ENCODE assay signal across 27 cellular contexts in genomic region chr6:152068622-152069261, GRCh38.
A peak's percentile ranks its signal among the peaks of the same experiment; 100 is the strongest.
DNase-seq lines count a peak whose midpoint lies in the region; ATAC-seq and TF ChIP-seq lines count a peak whose summit lies in the region.
"Had no signal": no experiment of that assay in that cellular context is flagged by ENCODE, and none has a peak within 500 bp of the region (broad histone marks: within the 10 kb centered on the region; RNA-seq: fewer than 3 reads in every experiment).

No MANE protein-coding gene starts in this region.

- H3K27ac Mint-ChIP-seq in Calu3 (ENCODE audit: unreplicated experiment), result no peak overlapping the region
- H3K27ac Mint-ChIP-seq: activated CD4-positive, alpha-beta T cell treated with anti-CD3 and anti-CD28 coated beads for 36 hours; activated naive CD4-positive, alpha-beta T cell treated with anti-CD3 and anti-CD28 coated beads, Interleukin-2, amount 10 ng/mL, durations not matched to agents 7 days and 5 days; activated T-cell treated with anti-CD3 and anti-CD28 coated beads, Interleukin-2, amount 50 U/mL, for 72 hours; CD8-positive, alpha-beta T cell; stimulated activated memory B cell treated with anti-CD40 and anti-IgM and Interleukin-4, amounts not matched to agents 10 μg/mL and 1 μg/mL and 100 μg/mL, for 72 hours had no signal

- BruUV-seq in A673 (replicated peaks; lab: Mats Ljungman, UMichigan) (no TSS peak), Calu3 (replicated peaks; lab: Mats Ljungman, UMichigan) (no TSS peak)

- POLR2A ChIA-PET in A673 (lab: Charles Lee; ENCODE audit: low non-redundant PET), result no interaction called here

- no peak for TF ChIP-seq CTCF in A673 (conservative IDR thresholded peaks at IDR 0.05; ENCODE audit: low read depth, low read length)
- no peak for TF ChIP-seq CTCF in Calu3 (IDR thresholded peaks at IDR 0.05; ENCODE audit: unreplicated experiment)

- ATAC-seq in GM18861 (IDR thresholded peaks at IDR 0.05; ENCODE audit: unreplicated experiment) (no peak), GM21619 (IDR thresholded peaks at IDR 0.05; ENCODE audit: unreplicated experiment) (no peak), HG02852 (IDR thresholded peaks at IDR 0.05; ENCODE audit: unreplicated experiment) (no peak)
- ATAC-seq: activated CD4-positive, alpha-beta T cell treated with anti-CD3 and anti-CD28 coated beads for 36 hours; activated T-cell treated with anti-CD3 and anti-CD28 coated beads, Interleukin-2, amount 50 U/mL, for 72 hours; CD8-positive, alpha-beta T cell; gastroesophageal sphincter; lower lobe of right lung; mucosa of descending colon; stimulated activated memory B cell treated with anti-CD40 and anti-IgM and Interleukin-4, amounts not matched to agents 10 μg/mL and 1 μg/mL and 100 μg/mL, for 72 hours had no signal

- H3K4me1 ChIP-seq in A673 (ENCODE audit: insufficient read depth, low read length, poor library complexity, severe bottlenecking), result no peaks in the 10 kb centered on the region
- H3K4me1 ChIP-seq: gastroesophageal sphincter, lower lobe of right lung, SJCRH30, suprapubic skin had no signal

- no peaks in the 10 kb centered on the region for H3K9me3 Mint-ChIP-seq in Calu3 (ENCODE audit: low read depth, unreplicated experiment)
- H3K9me3 Mint-ChIP-seq: activated naive CD4-positive, alpha-beta T cell treated with anti-CD3 and anti-CD28 coated beads, Interleukin-2, amount 10 ng/mL, durations not matched to agents 7 days and 5 days; activated T-cell treated with anti-CD3 and anti-CD28 coated beads, Interleukin-2, amount 50 U/mL, for 72 hours; CD8-positive, alpha-beta T cell; neural crest cell; stimulated activated memory B cell treated with anti-CD40 and anti-IgM and Interleukin-4, amounts not matched to agents 10 μg/mL and 1 μg/mL and 100 μg/mL, for 72 hours had no signal

- no peaks in the 10 kb centered on the region for H3K4me1 Mint-ChIP-seq in Calu3 (ENCODE audit: low read depth, unreplicated experiment)
- H3K4me1 Mint-ChIP-seq: activated CD4-positive, alpha-beta T cell treated with anti-CD3 and anti-CD28 coated beads for 36 hours; activated naive CD4-positive, alpha-beta T cell treated with anti-CD3 and anti-CD28 coated beads, Interleukin-2, amount 10 ng/mL, durations not matched to agents 7 days and 5 days; neural crest cell; stimulated activated memory B cell treated with anti-CD40 and anti-IgM and Interleukin-4, amounts not matched to agents 10 μg/mL and 1 μg/mL and 100 μg/mL, for 72 hours had no signal

- H3K4me3 ChIP-seq in A673 (ENCODE audit: low read depth, low read length, poor library complexity, severe bottlenecking) (no peak overlapping the region), SK-N-MC (no peak overlapping the region)
- H3K4me3 ChIP-seq: esophagus muscularis mucosa, gastroesophageal sphincter, lower lobe of right lung, mucosa of descending colon, SJCRH30, skin epidermis, suprapubic skin, uterus had no signal

- no peaks in the 10 kb centered on the region for H3K36me3 Mint-ChIP-seq in Calu3 (ENCODE audit: insufficient read depth, unreplicated experiment)
- H3K36me3 Mint-ChIP-seq: activated naive CD4-positive, alpha-beta T cell treated with anti-CD3 and anti-CD28 coated beads, Interleukin-2, amount 10 ng/mL, durations not matched to agents 7 days and 5 days; CD8-positive, alpha-beta T cell had no signal

- H3K4me3 Mint-ChIP-seq in Calu3 (ENCODE audit: low read depth, unreplicated experiment), result no peak overlapping the region
- H3K4me3 Mint-ChIP-seq: activated CD4-positive, alpha-beta T cell treated with anti-CD3 and anti-CD28 coated beads for 36 hours; activated naive CD4-positive, alpha-beta T cell treated with anti-CD3 and anti-CD28 coated beads, Interleukin-2, amount 10 ng/mL, durations not matched to agents 7 days and 5 days; activated T-cell treated with anti-CD3 and anti-CD28 coated beads, Interleukin-2, amount 50 U/mL, for 72 hours; CD8-positive, alpha-beta T cell; neural crest cell; stimulated activated memory B cell treated with anti-CD40 and anti-IgM and Interleukin-4, amounts not matched to agents 10 μg/mL and 1 μg/mL and 100 μg/mL, for 72 hours had no signal

- no peaks in the 10 kb centered on the region for H3K27me3 Mint-ChIP-seq in Calu3 (ENCODE audit: unreplicated experiment)
- H3K27me3 Mint-ChIP-seq: activated CD4-positive, alpha-beta T cell treated with anti-CD3 and anti-CD28 coated beads for 36 hours; activated naive CD4-positive, alpha-beta T cell treated with anti-CD3 and anti-CD28 coated beads, Interleukin-2, amount 10 ng/mL, durations not matched to agents 7 days and 5 days; stimulated activated memory B cell treated with anti-CD40 and anti-IgM and Interleukin-4, amounts not matched to agents 10 μg/mL and 1 μg/mL and 100 μg/mL, for 72 hours had no signal

- CTCF ChIA-PET in A673 (lab: Charles Lee) (no interaction called here), Calu3 (lab: Charles Lee) (no interaction called here)

- DNase-seq in A673 (ENCODE audit: low spot score) (peak; percentile 28), Calu3 (peak; percentile 32), SK-N-MC (ENCODE audit: low read depth, low spot score) (peak; percentile 14), erythroblast (lab: John Stamatoyannopoulos, UW) (peak; percentile 1 to 4)
- DNase-seq: activated CD4-positive, alpha-beta T cell treated with anti-CD3 and anti-CD28 coated beads for 36 hours; activated naive CD4-positive, alpha-beta T cell treated with anti-CD3 and anti-CD28 coated beads, Interleukin-2, amount 10 ng/mL, durations not matched to agents 7 days and 5 days; activated T-cell treated with anti-CD3 and anti-CD28 coated beads, Interleukin-2, amount 50 U/mL, for 72 hours; CD8-positive, alpha-beta T cell; DMS53; effector CD8-positive, alpha-beta T cell; islet precursor cell; lower lobe of right lung; mucosa of descending colon; NCI-H1417 treated with DMSO at 0.1 percent for 48 hours; NCI-H2171 treated with DMSO at 0.1 percent for 48 hours; SJCRH30; T-helper 1 cell; uterus had no signal

- no peak overlapping the region for H3K9ac ChIP-seq in SK-N-MC (ENCODE audit: insufficient read length)

- no peaks in the 10 kb centered on the region for H3K27me3 ChIP-seq in A673 (replicated peaks; ENCODE audit: insufficient read depth, low read depth, low read length, poor library complexity)
- H3K27me3 ChIP-seq: esophagus muscularis mucosa, gastroesophageal sphincter, SJCRH30, suprapubic skin, uterus had no signal

- intact Hi-C loops in A673 (cut with micrococcal nuclease; ENCODE audit: unreplicated experiment) (no loop called here), Calu3 (cut with micrococcal nuclease; ENCODE audit: unreplicated experiment) (no loop called here)

- H3K27ac ChIP-seq in A673 (ENCODE audit: low read depth, low read length, poor library complexity, severe bottlenecking) (no peak overlapping the region), SK-N-MC (no peak overlapping the region)
- H3K27ac ChIP-seq: esophagus muscularis mucosa, gastroesophageal sphincter, lower lobe of right lung, SJCRH30, skin epidermis, suprapubic skin, uterus had no signal

- H3K9me3 ChIP-seq in A673 (ENCODE audit: low read depth, low read length, poor library complexity, severe bottlenecking) (no peaks in the 10 kb centered on the region), SK-N-MC (ENCODE audit: low read depth, low read length) (no peaks in the 10 kb centered on the region)
- H3K9me3 ChIP-seq: esophagus muscularis mucosa, gastroesophageal sphincter, lower lobe of right lung, mucosa of descending colon, SJCRH30, suprapubic skin, uterus had no signal

- TF ChIP-seq POLR2A in erythroblast (IDR thresholded peaks at IDR 0.05; ENCODE audit: low read length), result no peak

- H3K36me3 ChIP-seq in A673 (ENCODE audit: insufficient read depth, low read length, poor library complexity, severe bottlenecking), result no peaks in the 10 kb centered on the region
- no peaks in the 10 kb centered on the region for H3K36me3 ChIP-seq in SK-N-MC (ENCODE audit: insufficient read depth, low read length)
- H3K36me3 ChIP-seq: esophagus muscularis mucosa, gastroesophageal sphincter, lower lobe of right lung, SJCRH30, suprapubic skin, uterus had no signal
